ENCODE assay signal across 12 cellular contexts in genomic region chr9:98861881-98862501, GRCh38. TPM values are rescaled to one million over a fixed set of nuclear protein-coding genes. Genes with fewer than 3 reads are reported as not detected.
DNase-seq lines count a peak whose midpoint lies in the region; ATAC-seq and TF ChIP-seq lines count a peak whose summit lies in the region.
"Had no signal": no experiment of that assay in that cellular context is flagged by ENCODE, and none has a peak within 500 bp of the region (broad histone marks: within the 10 kb centered on the region; RNA-seq: fewer than 3 reads in every experiment).

No MANE protein-coding gene starts in this region.

- H3K4me1 Mint-ChIP-seq in activated CD4-positive, alpha-beta memory T cell treated with anti-CD3 and anti-CD28 coated beads, Interleukin-2, amount 10 ng/mL, durations not matched to agents 7 days and 5 days, result no peaks in the 10 kb centered on the region

- WGBS in psoas muscle, 3 donors, result 24 to 38% (median 33%) methylated on average over 7 of the region's 7 CpGs

- no peaks in the 10 kb centered on the region for H3K9me3 Mint-ChIP-seq in activated CD4-positive, alpha-beta memory T cell treated with anti-CD3 and anti-CD28 coated beads, Interleukin-2, amount 10 ng/mL, durations not matched to agents 7 days and 5 days

- CTCF ChIA-PET in activated CD4-positive, alpha-beta memory T cell treated with anti-CD3 and anti-CD28 coated beads, Interleukin-2, amount 10 ng/mL, durations not matched to agents 7 days and 5 days (lab: Charles Lee), result interaction anchor here (1.3 to 4.4 kb wide), 2 partner anchors 14 to 86 kb away, joined by 4 to 17 read pairs; no protein-coding TSS in a partner anchor

- peaks cover 7% of the 10 kb centered on the region for H3K4me1 ChIP-seq in psoas muscle

- H3K4me3 Mint-ChIP-seq in activated CD4-positive, alpha-beta memory T cell treated with anti-CD3 and anti-CD28 coated beads, Interleukin-2, amount 10 ng/mL, durations not matched to agents 7 days and 5 days, result no peak overlapping the region

- H3K27me3 Mint-ChIP-seq in activated CD4-positive, alpha-beta memory T cell treated with anti-CD3 and anti-CD28 coated beads, Interleukin-2, amount 10 ng/mL, durations not matched to agents 7 days and 5 days, result peaks cover 40% of the 10 kb centered on the region

- peak; percentile 30 to 76 (median 71) for ATAC-seq in psoas muscle

- H3K9me3 ChIP-seq in psoas muscle, result no peaks in the 10 kb centered on the region

- intact Hi-C loops in psoas muscle (cut with DNase I), result loop anchor here in 1 of 2 donors (2.0 to 5.0 kb wide), 2 partner anchors 115 to 137 kb away; no protein-coding TSS in a partner anchor

- H3K36me3 Mint-ChIP-seq in activated CD4-positive, alpha-beta memory T cell treated with anti-CD3 and anti-CD28 coated beads, Interleukin-2, amount 10 ng/mL, durations not matched to agents 7 days and 5 days (ENCODE audit: low read depth), result no peaks in the 10 kb centered on the region

- no peaks in the 10 kb centered on the region for H3K36me3 ChIP-seq in psoas muscle (ENCODE audit: insufficient read depth in 1 of 2, low read depth in 1 of 2)
- H3K36me3 ChIP-seq: cardiac muscle cell had no signal

- DNase-seq in CD1c-positive myeloid dendritic cell (ENCODE audit: extremely low spot score), result peak; percentile 26
- DNase-seq in NCI-H82 treated with DMSO at 0.1 percent for 48 hours (lab: John Stamatoyannopoulos, UW; ENCODE audit: unreplicated experiment), result peak; percentile 4
- peak; percentile 99 for DNase-seq in fibroblast of gingiva (ENCODE audit: low read depth)
- peak; percentile 57 to 70 for DNase-seq in psoas muscle
- DNase-seq in activated CD4-positive, alpha-beta memory T cell treated with anti-CD3 and anti-CD28 coated beads, Interleukin-2, amount 10 ng/mL, durations not matched to agents 7 days and 5 days, result no peak
- no peak for DNase-seq in GM10266 (ENCODE audit: extremely low spot score)
- DNase-seq in occipital lobe (lab: John Stamatoyannopoulos, UW), result no peak
- no peak for DNase-seq in OCI-M2 (lab: John Stamatoyannopoulos, UW; ENCODE audit: unreplicated experiment)
- DNase-seq: DMS53, islet precursor cell, NCI-H510A had no signal

- H3K27ac Mint-ChIP-seq in activated CD4-positive, alpha-beta memory T cell treated with anti-CD3 and anti-CD28 coated beads, Interleukin-2, amount 10 ng/mL, durations not matched to agents 7 days and 5 days, result no peak overlapping the region

- H3K27ac ChIP-seq in psoas muscle, result no peak overlapping the region
- H3K27ac ChIP-seq: cardiac muscle cell had no signal

- TF ChIP-seq CTCF in psoas muscle (IDR thresholded peaks at IDR 0.05), result no peak
- no peak for TF ChIP-seq CTCF in GM10266 (IDR thresholded peaks at IDR 0.05; ENCODE audit: control insufficient read depth, insufficient read depth, low read depth, missing control alignments)

- H3K27me3 ChIP-seq in psoas muscle (ENCODE audit: insufficient read depth in 3 of 3, low read length in 2 of 3), result peaks cover 0 to 7% (median 3%) of the 10 kb centered on the region in 3 donors
- H3K27me3 ChIP-seq: cardiac muscle cell had no signal

- POLR2A ChIA-PET in activated CD4-positive, alpha-beta memory T cell treated with anti-CD3 and anti-CD28 coated beads, Interleukin-2, amount 10 ng/mL, durations not matched to agents 7 days and 5 days (lab: Charles Lee), result no interaction called here

- H3K4me3 ChIP-seq in psoas muscle, result no peak overlapping the region
- H3K4me3 ChIP-seq: cardiac muscle cell had no signal

RNA-seq across cellular contexts. Expression of gene GALNT12, which starts 54.5 kb away (rescaled TPM):
- total RNA-seq in psoas muscle, result under 1 TPM in 3 of 4 donors, not detected in 1; 0.29 to 0.32 (median 0.32) TPM
- under 1 TPM; 0.12 to 0.27 (median 0.13) TPM for polyA plus RNA-seq in psoas muscle
- 1 to 10 TPM; 2.0 to 2.2 TPM for total RNA-seq in activated CD4-positive, alpha-beta memory T cell treated with anti-CD3 and anti-CD28 coated beads, Interleukin-2, amount 10 ng/mL, durations not matched to agents 7 days and 5 days
- 1.2 TPM for total RNA-seq in occipital lobe

Comparison
In these comparisons a context has a peak if more than half of its experiments do, and no peak if none do; other contexts are left out.
1. DNase-seq: peak in CD1c-positive myeloid dendritic cell (single experiment), NCI-H82 treated with DMSO at 0.1 percent for 48 hours (single experiment), fibroblast of gingiva (single experiment) and psoas muscle (2 of 2); none in activated CD4-positive, alpha-beta memory T cell treated with anti-CD3 and anti-CD28 coated beads, Interleukin-2, amount 10 ng/mL, durations not matched to agents 7 days and 5 days (single experiment), GM10266 (single experiment), occipital lobe (single experiment) and OCI-M2 (single experiment).